8 cellular contexts compared by ENCODE assay signal in genomic region chr5:146533260-146533857, GRCh38. TPM values are rescaled to one million over a fixed set of nuclear protein-coding genes. Genes with fewer than 3 reads are reported as not detected.
DNase-seq lines count a peak whose midpoint lies in the region; ATAC-seq, FAIRE-seq and TF ChIP-seq lines count a peak whose summit lies in the region.

No MANE protein-coding gene starts in this region.

- H4K20me1 ChIP-seq in astrocyte (ENCODE audit: insufficient read depth, low read length), result no peaks in the 10 kb centered on the region

- H3K4me1 ChIP-seq in astrocyte (ENCODE audit: insufficient read depth, low read length), result no peaks in the 10 kb centered on the region

- no peak overlapping the region for H3K4me2 ChIP-seq in astrocyte (ENCODE audit: low read length)

- no peaks in the 10 kb centered on the region for H3K27me3 ChIP-seq in astrocyte (ENCODE audit: insufficient read depth, low read length)

- H3K4me3 ChIP-seq in astrocyte (ENCODE audit: insufficient read depth, low read depth, low read length), result no peak overlapping the region

- no peaks in the 10 kb centered on the region for H3K79me2 ChIP-seq in astrocyte (ENCODE audit: insufficient read depth, low read length)

- TF ChIP-seq CTCF in astrocyte (IDR thresholded peaks at IDR 0.05; ENCODE audit: insufficient read depth, low read depth, low read length), result peak; percentile 87

- FAIRE-seq in astrocyte (lab: Jason Lieb, UNC), result peak; percentile 17

- no peak overlapping the region for H3K27ac Mint-ChIP-seq in T-helper 2 cell treated with Interferon-gamma antibody and Interleukin-4, amounts not matched to agents 5 μg/mL and 100 μg/mL, for 36 hours
- H3K27ac Mint-ChIP-seq in astrocyte (ENCODE audit: unreplicated experiment), result no peak overlapping the region

- H3K36me3 ChIP-seq in astrocyte (ENCODE audit: insufficient read depth, low read length), result no peaks in the 10 kb centered on the region

- no peak overlapping the region for H3K9ac ChIP-seq in astrocyte (ENCODE audit: low read length)

- H3K36me3 Mint-ChIP-seq in T-helper 2 cell treated with Interferon-gamma antibody and Interleukin-4, amounts not matched to agents 5 μg/mL and 100 μg/mL, for 36 hours (ENCODE audit: low read depth), result no peaks in the 10 kb centered on the region
- no peaks in the 10 kb centered on the region for H3K36me3 Mint-ChIP-seq in astrocyte (ENCODE audit: low read depth, unreplicated experiment)

- H3K9me3 ChIP-seq in astrocyte (ENCODE audit: insufficient read depth, low read depth, low read length), result no peaks in the 10 kb centered on the region

- H3K27ac ChIP-seq in astrocyte (ENCODE audit: low read depth, low read length), result no peak overlapping the region

- DNase-seq in A172 (ENCODE audit: low spot score) (peak; percentile 86), NCI-H1694 (lab: John Stamatoyannopoulos, UW) (peak; percentile 76), astrocyte (ENCODE audit: low read depth) (peak; percentile 41), iPS DF 4.7 (ENCODE audit: extremely low read depth, low spot score) (peak; percentile 64)
- DNase-seq in T-helper 2 cell treated with Interferon-gamma antibody and Interleukin-4, amounts not matched to agents 5 μg/mL and 100 μg/mL, for 36 hours (ENCODE audit: low spot score), result peak; percentile 63
- peak; percentile 58 to 74 (median 67) for DNase-seq in stimulated activated CD4-positive, alpha-beta T cell treated with anti-CD3 and anti-CD28 coated beads, Interleukin-12 subunit alpha, Interleukin-12 subunit beta, amount 100 ng/mL, for 48 hours (ENCODE audit: low read depth in 2 of 3, low spot score in 1 of 3)

- peaks cover 10% of the 10 kb centered on the region for H3K4me1 Mint-ChIP-seq in T-helper 2 cell treated with Interferon-gamma antibody and Interleukin-4, amounts not matched to agents 5 μg/mL and 100 μg/mL, for 36 hours (ENCODE audit: low read depth)
- peaks cover 8% of the 10 kb centered on the region for H3K4me1 Mint-ChIP-seq in astrocyte (ENCODE audit: low read depth, unreplicated experiment)

- peak overlapping the region; percentile 47 for H2AFZ ChIP-seq in astrocyte (ENCODE audit: low read depth, low read length)

- no peaks in the 10 kb centered on the region for H3K9me3 Mint-ChIP-seq in T-helper 2 cell treated with Interferon-gamma antibody and Interleukin-4, amounts not matched to agents 5 μg/mL and 100 μg/mL, for 36 hours
- H3K9me3 Mint-ChIP-seq in astrocyte (ENCODE audit: unreplicated experiment), result no peaks in the 10 kb centered on the region

- H3K4me3 Mint-ChIP-seq in T-helper 2 cell treated with Interferon-gamma antibody and Interleukin-4, amounts not matched to agents 5 μg/mL and 100 μg/mL, for 36 hours, result no peak overlapping the region
- H3K4me3 Mint-ChIP-seq in astrocyte (ENCODE audit: unreplicated experiment), result no peak overlapping the region

- peak; percentile 96 for ATAC-seq in GM18502 (IDR thresholded peaks at IDR 0.05; ENCODE audit: poor library complexity, unreplicated experiment)
- peak; percentile 98 for ATAC-seq in HG02885 (IDR thresholded peaks at IDR 0.05; ENCODE audit: poor library complexity, unreplicated experiment)

- peaks cover 6% of the 10 kb centered on the region for H3K27me3 Mint-ChIP-seq in T-helper 2 cell treated with Interferon-gamma antibody and Interleukin-4, amounts not matched to agents 5 μg/mL and 100 μg/mL, for 36 hours (ENCODE audit: low read depth)
- H3K27me3 Mint-ChIP-seq in astrocyte (ENCODE audit: low read depth, unreplicated experiment), result peaks cover 3% of the 10 kb centered on the region

RNA-seq across cellular contexts. Expression of gene GPR151, which starts 17.4 kb away (rescaled TPM):
- total RNA-seq in A172 (2014; rRNA removed; shearing (Covaris generic)), result not detected in 2 replicates
- total RNA-seq in astrocyte, result not detected in 2 replicates
